ENCODE assay signal across 1 cellular context in the genomic region with DNA sequence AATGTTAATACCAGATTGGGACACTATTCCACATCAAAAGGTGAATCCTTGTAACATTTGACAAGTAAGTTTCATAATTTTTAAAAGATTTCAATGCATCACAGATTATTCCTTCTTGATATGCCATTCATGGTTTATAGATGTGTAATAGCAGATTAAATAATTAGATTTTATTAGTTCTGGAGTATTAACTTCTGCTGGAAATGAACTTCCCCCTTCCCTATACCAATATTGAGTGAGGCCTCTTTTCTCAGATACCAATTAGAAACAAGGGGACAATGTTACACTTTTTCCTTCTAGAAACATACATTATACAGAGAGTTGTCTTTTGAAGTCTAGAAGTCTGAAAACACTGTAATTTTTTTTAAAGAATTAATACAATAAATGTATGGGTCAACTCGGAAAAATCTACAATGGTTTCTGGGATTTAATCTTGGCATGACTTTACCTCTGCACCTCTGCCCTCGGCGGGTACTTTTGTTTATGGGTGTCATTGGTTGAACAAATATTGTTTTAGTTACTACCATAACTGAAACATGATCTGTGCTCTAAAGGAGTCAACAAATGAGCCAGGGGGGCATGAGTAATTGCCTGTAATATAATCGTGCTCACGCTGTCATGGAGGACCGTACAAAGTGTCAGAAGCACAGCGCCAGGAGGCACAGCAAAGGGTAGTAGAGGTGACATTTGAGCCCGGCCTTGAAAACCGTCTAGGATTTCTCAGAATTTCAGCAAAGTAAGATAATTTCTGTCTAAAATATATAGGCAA.
A peak's percentile ranks its signal among the peaks of the same experiment; 100 is the strongest.
TF ChIP-seq lines count a peak whose summit lies in the region.

No MANE protein-coding gene starts in this region.

TF ChIP-seq in HEK293, 187 proteins besides CTCF, POLR2A, EP300 and RAD21 (continued from another document):
- TF ChIP-seq ZNF776 (tag by site-specific recombination; IDR thresholded peaks at IDR 0.05; ENCODE audit: borderline replicate concordance) (no peak), ZNF660 (tag by site-specific recombination; IDR thresholded peaks at IDR 0.05) (peak; percentile 77; the same call in 1 of the 2 replicates), ZNF394 (tag by site-specific recombination; IDR thresholded peaks at IDR 0.05; ENCODE audit: borderline replicate concordance) (peak; percentile 53), ZBTB17 (tag by site-specific recombination; IDR thresholded peaks at IDR 0.05) (peak; percentile 36; the same call in 1 of the 2 replicates), ZNF645 (tag by site-specific recombination; IDR thresholded peaks at IDR 0.05) (no peak), SCRT2 (tag by site-specific recombination; IDR thresholded peaks at IDR 0.05) (no peak), ZNF555 (tag by site-specific recombination; conservative IDR thresholded peaks at IDR 0.05) (no peak), FEZF1 (tag by site-specific recombination; IDR thresholded peaks at IDR 0.05) (peak; percentile 84), TSHZ1 (tag by site-specific recombination; IDR thresholded peaks at IDR 0.05; ENCODE audit: borderline replicate concordance) (peak; percentile 87), PRDM6 (tag by site-specific recombination; IDR thresholded peaks at IDR 0.05) (no peak; the same call in 1 of the 2 replicates), ZEB2 (tag by site-specific recombination; IDR thresholded peaks at IDR 0.05) (peak; percentile 79), GLI4 (tag by site-specific recombination; IDR thresholded peaks at IDR 0.05) (no peak), TRIM28 (IDR thresholded peaks at IDR 0.05; ENCODE audit: borderline replicate concordance, low read length) (no peak; the same call in 1 of the 2 replicates), ZNF2 (tag by site-specific recombination; IDR thresholded peaks at IDR 0.05) (peak; percentile 36; the same call in 1 of the 2 replicates), ZFP41 (tag by site-specific recombination; IDR thresholded peaks at IDR 0.05; ENCODE audit: borderline replicate concordance) (no peak), ZNF223 (tag by site-specific recombination; IDR thresholded peaks at IDR 0.05) (no peak), ZNF202 (tag by site-specific recombination; IDR thresholded peaks at IDR 0.05; ENCODE audit: borderline replicate concordance) (no peak), GLIS2 (tag by site-specific recombination; IDR thresholded peaks at IDR 0.05) (peak; percentile 60), ZNF211 (tag by site-specific recombination; IDR thresholded peaks at IDR 0.05; ENCODE audit: low read depth) (no peak), HOXD13 (CRISPR knock-in tag; IDR thresholded peaks at IDR 0.05; ENCODE audit: borderline replicate concordance) (no peak), ZNF140 (tag by site-specific recombination; IDR thresholded peaks at IDR 0.05) (no peak), PRDM10 (tag by site-specific recombination; IDR thresholded peaks at IDR 0.05) (peak; percentile 55)
- TF ChIP-seq, protein P1, sequence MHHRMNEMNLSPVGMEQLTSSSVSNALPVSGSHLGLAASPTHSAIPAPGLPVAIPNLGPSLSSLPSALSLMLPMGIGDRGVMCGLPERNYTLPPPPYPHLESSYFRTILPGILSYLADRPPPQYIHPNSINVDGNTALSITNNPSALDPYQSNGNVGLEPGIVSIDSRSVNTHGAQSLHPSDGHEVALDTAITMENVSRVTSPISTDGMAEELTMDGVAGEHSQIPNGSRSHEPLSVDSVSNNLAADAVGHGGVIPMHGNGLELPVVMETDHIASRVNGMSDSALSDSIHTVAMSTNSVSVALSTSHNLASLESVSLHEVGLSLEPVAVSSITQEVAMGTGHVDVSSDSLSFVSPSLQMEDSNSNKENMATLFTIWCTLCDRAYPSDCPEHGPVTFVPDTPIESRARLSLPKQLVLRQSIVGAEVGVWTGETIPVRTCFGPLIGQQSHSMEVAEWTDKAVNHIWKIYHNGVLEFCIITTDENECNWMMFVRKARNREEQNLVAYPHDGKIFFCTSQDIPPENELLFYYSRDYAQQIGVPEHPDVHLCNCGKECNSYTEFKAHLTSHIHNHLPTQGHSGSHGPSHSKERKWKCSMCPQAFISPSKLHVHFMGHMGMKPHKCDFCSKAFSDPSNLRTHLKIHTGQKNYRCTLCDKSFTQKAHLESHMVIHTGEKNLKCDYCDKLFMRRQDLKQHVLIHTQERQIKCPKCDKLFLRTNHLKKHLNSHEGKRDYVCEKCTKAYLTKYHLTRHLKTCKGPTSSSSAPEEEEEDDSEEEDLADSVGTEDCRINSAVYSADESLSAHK (tag by site-specific recombination; IDR thresholded peaks at IDR 0.05), result peak; percentile 67; the same call in 1 of the 2 replicates
